Comparison of ENCODE assay signal across 34 cellular contexts in genomic region chr12:76383988-76384387, GRCh38.
"Had no signal": no experiment of that assay in that cellular context is flagged by ENCODE, and none has a peak within 500 bp of the region (broad histone marks: within the 10 kb centered on the region; RNA-seq: fewer than 3 reads in every experiment).

No MANE protein-coding gene starts in this region.

- ATAC-seq: activated CD4-positive, alpha-beta T cell treated with anti-CD3 and anti-CD28 coated beads for 36 hours; activated CD8-positive, alpha-beta memory T cell treated with anti-CD3 and anti-CD28 coated beads, Interleukin-2, amount 10 ng/mL, durations not matched to agents 7 days and 5 days; activated CD8-positive, alpha-beta T cell treated with anti-CD3 and anti-CD28 coated beads, Interleukin-2, amount 10 ng/mL, durations not matched to agents 7 days and 5 days; activated naive CD8-positive, alpha-beta T cell treated with anti-CD3 and anti-CD28 coated beads, Interleukin-2, amount 50 U/mL, for 24 hours; body of pancreas; foreskin keratinocyte; T-helper 17 cell had no signal

- H3K27me3 Mint-ChIP-seq: activated B cell treated with CpG ODN at 0.5 μM for 24 hours; activated CD4-positive, alpha-beta memory T cell treated with anti-CD3 and anti-CD28 coated beads for 36 hours; activated CD4-positive, alpha-beta T cell treated with anti-CD3 and anti-CD28 coated beads for 36 hours; activated CD4-positive, alpha-beta T cell treated with anti-CD3 and anti-CD28 coated beads, Interleukin-2, amount 10 ng/mL, durations not matched to agents 24 days and 14 days; activated CD8-positive, alpha-beta memory T cell treated with anti-CD3 and anti-CD28 coated beads, Interleukin-2, amount 10 ng/mL, durations not matched to agents 7 days and 5 days; activated naive CD4-positive, alpha-beta T cell treated with anti-CD3 and anti-CD28 coated beads, Interleukin-2, amount 50 U/mL, for 24 hours; activated naive CD8-positive, alpha-beta T cell treated with anti-CD3 and anti-CD28 coated beads for 36 hours; activated naive CD8-positive, alpha-beta T cell treated with anti-CD3 and anti-CD28 coated beads, Interleukin-2, amount 50 U/mL, for 24 hours; dendritic cell treated with granulocyte-macrophage colony-stimulating factor and Interleukin-4, amounts not matched to agents 40 ng/mL and 50 ng/mL, for 4 days; T-helper 17 cell had no signal

- H3K4me3 Mint-ChIP-seq: activated B cell treated with CpG ODN at 0.5 μM for 24 hours; activated CD4-positive, alpha-beta memory T cell treated with anti-CD3 and anti-CD28 coated beads for 36 hours; activated CD4-positive, alpha-beta T cell treated with anti-CD3 and anti-CD28 coated beads for 36 hours; activated CD4-positive, alpha-beta T cell treated with anti-CD3 and anti-CD28 coated beads, Interleukin-2, amount 10 ng/mL, durations not matched to agents 24 days and 14 days; activated CD8-positive, alpha-beta memory T cell treated with anti-CD3 and anti-CD28 coated beads, Interleukin-2, amount 10 ng/mL, durations not matched to agents 7 days and 5 days; activated CD8-positive, alpha-beta T cell treated with anti-CD3 and anti-CD28 coated beads, Interleukin-2, amount 10 ng/mL, durations not matched to agents 7 days and 5 days; activated naive CD4-positive, alpha-beta T cell treated with anti-CD3 and anti-CD28 coated beads for 36 hours; activated naive CD4-positive, alpha-beta T cell treated with anti-CD3 and anti-CD28 coated beads, Interleukin-2, amount 50 U/mL, for 24 hours; activated naive CD8-positive, alpha-beta T cell treated with anti-CD3 and anti-CD28 coated beads for 36 hours; activated naive CD8-positive, alpha-beta T cell treated with anti-CD3 and anti-CD28 coated beads, Interleukin-2, amount 50 U/mL, for 24 hours; activated T-helper 1 cell treated with anti-CD3 and anti-CD28 coated beads, Interleukin-12 subunit alpha, Interleukin-12 subunit beta, Interleukin-2, Interleukin-4 antibody, amounts not matched to agents 30 ng/mL and 10 ng/mL and 1 ng/mL, durations not matched to agents 14 hours and 24 hours and 36 hours; dendritic cell treated with granulocyte-macrophage colony-stimulating factor and Interleukin-4, amounts not matched to agents 40 ng/mL and 50 ng/mL, for 4 days; T-helper 17 cell; T-helper 2 cell treated with Interferon-gamma antibody and Interleukin-4, amounts not matched to agents 5 μg/mL and 100 μg/mL, for 36 hours had no signal

- H3K9me3 Mint-ChIP-seq: activated B cell treated with CpG ODN at 0.5 μM for 24 hours; activated CD4-positive, alpha-beta memory T cell treated with anti-CD3 and anti-CD28 coated beads for 36 hours; activated CD4-positive, alpha-beta T cell treated with anti-CD3 and anti-CD28 coated beads, Interleukin-2, amount 10 ng/mL, durations not matched to agents 24 days and 14 days; activated naive CD4-positive, alpha-beta T cell treated with anti-CD3 and anti-CD28 coated beads for 36 hours; activated naive CD4-positive, alpha-beta T cell treated with anti-CD3 and anti-CD28 coated beads, Interleukin-2, amount 50 U/mL, for 24 hours; activated naive CD8-positive, alpha-beta T cell treated with anti-CD3 and anti-CD28 coated beads for 36 hours; activated naive CD8-positive, alpha-beta T cell treated with anti-CD3 and anti-CD28 coated beads, Interleukin-2, amount 50 U/mL, for 24 hours; activated T-helper 1 cell treated with anti-CD3 and anti-CD28 coated beads, Interleukin-12 subunit alpha, Interleukin-12 subunit beta, Interleukin-2, Interleukin-4 antibody, amounts not matched to agents 30 ng/mL and 10 ng/mL and 1 ng/mL, durations not matched to agents 14 hours and 24 hours and 36 hours; activated T-helper 2 cell treated with anti-CD3 and anti-CD28 coated beads, Interferon-gamma antibody, Interleukin-2, Interleukin-4, amounts not matched to agents 10 μg/mL and 5 μg/mL and 100 μg/mL, durations not matched to agents 14 hours and 24 hours and 36 hours; dendritic cell treated with granulocyte-macrophage colony-stimulating factor and Interleukin-4, amounts not matched to agents 40 ng/mL and 50 ng/mL, for 4 days; T-helper 2 cell treated with Interferon-gamma antibody and Interleukin-4, amounts not matched to agents 5 μg/mL and 100 μg/mL, for 36 hours had no signal

- H3K4me1 Mint-ChIP-seq: activated B cell treated with CpG ODN at 0.5 μM for 24 hours; activated CD4-positive, alpha-beta T cell treated with anti-CD3 and anti-CD28 coated beads for 36 hours; activated CD4-positive, alpha-beta T cell treated with anti-CD3 and anti-CD28 coated beads, Interleukin-2, amount 10 ng/mL, durations not matched to agents 24 days and 14 days; activated CD8-positive, alpha-beta memory T cell treated with anti-CD3 and anti-CD28 coated beads, Interleukin-2, amount 10 ng/mL, durations not matched to agents 7 days and 5 days; activated naive CD4-positive, alpha-beta T cell treated with anti-CD3 and anti-CD28 coated beads, Interleukin-2, amount 50 U/mL, for 24 hours; activated naive CD8-positive, alpha-beta T cell treated with anti-CD3 and anti-CD28 coated beads for 36 hours; activated naive CD8-positive, alpha-beta T cell treated with anti-CD3 and anti-CD28 coated beads, Interleukin-2, amount 50 U/mL, for 24 hours; T-helper 17 cell had no signal

- H3K27ac Mint-ChIP-seq: activated B cell treated with CpG ODN at 0.5 μM for 24 hours; activated CD4-positive, alpha-beta memory T cell treated with anti-CD3 and anti-CD28 coated beads for 36 hours; activated CD4-positive, alpha-beta T cell treated with anti-CD3 and anti-CD28 coated beads for 36 hours; activated CD4-positive, alpha-beta T cell treated with anti-CD3 and anti-CD28 coated beads, Interleukin-2, amount 10 ng/mL, durations not matched to agents 24 days and 14 days; activated CD8-positive, alpha-beta memory T cell treated with anti-CD3 and anti-CD28 coated beads, Interleukin-2, amount 10 ng/mL, durations not matched to agents 7 days and 5 days; activated CD8-positive, alpha-beta T cell treated with anti-CD3 and anti-CD28 coated beads, Interleukin-2, amount 10 ng/mL, durations not matched to agents 7 days and 5 days; activated naive CD4-positive, alpha-beta T cell treated with anti-CD3 and anti-CD28 coated beads for 36 hours; activated naive CD4-positive, alpha-beta T cell treated with anti-CD3 and anti-CD28 coated beads, Interleukin-2, amount 50 U/mL, for 24 hours; activated naive CD8-positive, alpha-beta T cell treated with anti-CD3 and anti-CD28 coated beads for 36 hours; activated naive CD8-positive, alpha-beta T cell treated with anti-CD3 and anti-CD28 coated beads, Interleukin-2, amount 50 U/mL, for 24 hours; activated T-helper 1 cell treated with anti-CD3 and anti-CD28 coated beads, Interleukin-12 subunit alpha, Interleukin-12 subunit beta, Interleukin-2, Interleukin-4 antibody, amounts not matched to agents 30 ng/mL and 10 ng/mL and 1 ng/mL, durations not matched to agents 14 hours and 24 hours and 36 hours; activated T-helper 2 cell treated with anti-CD3 and anti-CD28 coated beads, Interferon-gamma antibody, Interleukin-2, Interleukin-4, amounts not matched to agents 10 μg/mL and 5 μg/mL and 100 μg/mL, durations not matched to agents 14 hours and 24 hours and 36 hours; dendritic cell treated with granulocyte-macrophage colony-stimulating factor and Interleukin-4, amounts not matched to agents 40 ng/mL and 50 ng/mL, for 4 days; T-helper 2 cell treated with Interferon-gamma antibody and Interleukin-4, amounts not matched to agents 5 μg/mL and 100 μg/mL, for 36 hours had no signal

- DNase-seq: activated B cell treated with CpG ODN at 0.5 μM for 24 hours; activated CD4-positive, alpha-beta memory T cell treated with anti-CD3 and anti-CD28 coated beads for 36 hours; activated CD4-positive, alpha-beta T cell treated with anti-CD3 and anti-CD28 coated beads for 36 hours; activated CD4-positive, alpha-beta T cell treated with anti-CD3 and anti-CD28 coated beads, Interleukin-2, amount 10 ng/mL, durations not matched to agents 24 days and 14 days; activated CD4-positive, CD25-positive, alpha-beta regulatory T cell treated with anti-CD3 and anti-CD28 coated beads, Interleukin-2, amount 50 U/mL, for 72 hours; activated CD8-positive, alpha-beta memory T cell treated with anti-CD3 and anti-CD28 coated beads, Interleukin-2, amount 10 ng/mL, durations not matched to agents 7 days and 5 days; activated CD8-positive, alpha-beta memory T cell treated with anti-CD3 and anti-CD28 coated beads, Interleukin-2, amount 50 U/mL, for 4 hours; activated CD8-positive, alpha-beta T cell treated with anti-CD3 and anti-CD28 coated beads, Interleukin-2, amount 10 ng/mL, durations not matched to agents 7 days and 5 days; activated effector memory CD4-positive, alpha-beta T cell treated with anti-CD3 and anti-CD28 coated beads, Interleukin-2, amount 50 U/mL, for 16 hours; activated naive CD4-positive, alpha-beta T cell treated with anti-CD3 and anti-CD28 coated beads for 36 hours; activated naive CD8-positive, alpha-beta T cell treated with anti-CD3 and anti-CD28 coated beads for 36 hours; activated naive CD8-positive, alpha-beta T cell treated with anti-CD3 and anti-CD28 coated beads, Interleukin-2, amount 50 U/mL, for 24 hours; activated T-cell treated with anti-CD3 and anti-CD28 coated beads, Interleukin-2, amount 50 U/mL, for 1 hour; activated T-cell treated with anti-CD3 and anti-CD28 coated beads, Interleukin-2, amount 50 U/mL, for 48 hours; adrenal gland; amygdala; aorta; body of pancreas; central memory CD4-positive, alpha-beta T cell; cerebellar nuclear complex; dorsolateral prefrontal cortex; effector memory CD4-positive, alpha-beta T cell; erythroblast; foreskin keratinocyte; head of caudate nucleus; T-helper 1 cell; T-helper 17 cell; T1000; WERI-Rb-1 had no signal
